ENCODE assay signal across 32 cellular contexts in the genomic region with DNA sequence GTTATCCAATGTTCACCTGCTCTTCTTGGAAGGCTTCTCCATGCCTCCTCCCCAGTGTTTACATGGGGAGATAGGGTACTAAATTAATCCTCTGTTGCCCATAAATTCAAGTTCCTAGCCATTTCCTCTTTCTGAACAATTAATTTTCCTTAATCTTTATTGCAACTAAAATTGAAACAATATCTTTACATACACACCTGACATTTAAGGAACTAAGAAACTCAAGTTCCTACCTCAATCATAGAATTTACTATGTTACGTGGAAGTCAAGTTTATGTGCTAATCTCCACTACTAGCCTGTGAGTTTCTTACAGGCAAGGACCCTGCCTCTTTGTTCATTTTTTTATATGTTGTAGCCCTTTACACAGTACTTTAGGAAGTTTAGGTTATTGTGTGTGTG. TPM values are rescaled to one million over a fixed set of nuclear protein-coding genes. Genes with fewer than 3 reads are reported as not detected.
DNase-seq lines count a peak whose midpoint lies in the region; ATAC-seq, FAIRE-seq and TF ChIP-seq lines count a peak whose summit lies in the region.
"Had no signal": no experiment of that assay in that cellular context is flagged by ENCODE, and none has a peak within 500 bp of the region (broad histone marks: within the 10 kb centered on the region; RNA-seq: fewer than 3 reads in every experiment).

No MANE protein-coding gene starts in this region.

- H3K23me2 ChIP-seq in H1 (ENCODE audit: low read depth, low read length) = no peaks in the 10 kb centered on the region; the same call in 1 of the 2 replicates

- H3K4me2 ChIP-seq in H1 (ENCODE audit: insufficient read depth in 1 of 2, low read depth in 2 of 2, low read length in 2 of 2) = no peak overlapping the region

- no peak overlapping the region for H4K91ac ChIP-seq in H1 (replicated peaks; ENCODE audit: insufficient read length, low read length)

- no peaks in the 10 kb centered on the region for H3K79me2 ChIP-seq in H1 (ENCODE audit: control insufficient read depth in 1 of 2, insufficient read depth in 2 of 2, low read length in 2 of 2)

- no peak overlapping the region for H3K27ac ChIP-seq in H1 (ENCODE audit: low read depth, low read length)
- H3K27ac ChIP-seq: heart right ventricle, left ventricle myocardium inferior, right lobe of liver, transverse colon had no signal

- POLR2A ChIA-PET in H1 (lab: Charles Lee; ENCODE audit: partially characterized antibody) = no interaction called here

- no peak overlapping the region for H2BK12ac ChIP-seq in H1 (ENCODE audit: low read depth, low read length)

- H4K5ac ChIP-seq in H1 (ENCODE audit: insufficient read length, low read depth, low read length) = no peak overlapping the region

- H2BK15ac ChIP-seq in H1 (ENCODE audit: low read length) = no peak overlapping the region

- DNase-seq in GM12892 (ENCODE audit: insufficient read length) = no peak
- no peak for DNase-seq in H1 (ENCODE audit: low read depth in 1 of 2, low spot score in 2 of 2)
- no peak for DNase-seq in stimulated activated naive B cell treated with anti-CD40 and anti-IgM and Interleukin-4, amounts not matched to agents 10 μg/mL and 1 μg/mL and 100 μg/mL, for 72 hours
- no peak for DNase-seq in putamen (ENCODE audit: low spot score)
- DNase-seq in Right ventricle myocardium superior = no peak
- DNase-seq: activated CD4-positive, alpha-beta T cell treated with anti-CD3 and anti-CD28 coated beads for 36 hours; activated CD8-positive, alpha-beta T cell treated with anti-CD3 and anti-CD28 coated beads, Interleukin-2, amount 10 ng/mL, durations not matched to agents 7 days and 5 days; amniotic stem cell; CD4-positive, alpha-beta memory T cell; DND-41; foreskin melanocyte; H7; heart right ventricle; left ventricle myocardium inferior; NCI-H1092 treated with DMSO at 0.1 percent for 48 hours; NCI-H187; NCI-H2171; NCI-H510A; right lobe of liver; stimulated activated CD4-positive, alpha-beta T cell treated with anti-CD3 and anti-CD28 coated beads, Interleukin-12 subunit alpha, Interleukin-12 subunit beta, amount 100 ng/mL, for 4 hours; stimulated activated CD4-positive, alpha-beta T cell treated with anti-CD3 and anti-CD28 coated beads, Interleukin-4, amount 100 ng/mL, for 24 hours; T-helper 17 cell; transverse colon had no signal

- no peak overlapping the region for H3K23ac ChIP-seq in H1 (ENCODE audit: insufficient read length)

- no peaks in the 10 kb centered on the region for H3K36me3 Mint-ChIP-seq in IgD-negative memory B cell
- no peaks in the 10 kb centered on the region for H3K36me3 Mint-ChIP-seq in stimulated activated naive B cell treated with anti-CD40 and anti-IgM and Interleukin-4, amounts not matched to agents 10 μg/mL and 1 μg/mL and 100 μg/mL, for 72 hours
- H3K36me3 Mint-ChIP-seq: activated naive CD4-positive, alpha-beta T cell treated with anti-CD3 and anti-CD28 coated beads, Interleukin-2, amount 50 U/mL, for 24 hours; CD4-positive, alpha-beta memory T cell; mesothelial cell of epicardium had no signal

- intact Hi-C loops in Right ventricle myocardium superior (cut with DNase I) = no loop called here

- H3K9me3 ChIP-seq in H1 (ENCODE audit: insufficient read depth in 2 of 2, low read depth in 1 of 2, low read length in 1 of 2) = no peaks in the 10 kb centered on the region
- H3K9me3 ChIP-seq: heart right ventricle, left ventricle myocardium inferior, right lobe of liver, transverse colon had no signal

- no peak overlapping the region for H4K8ac ChIP-seq in H1 (ENCODE audit: extremely low read depth, insufficient read depth, low read length)

- H3K9ac ChIP-seq in H1 (replicated peaks in 1 of 4; ENCODE audit: extremely low read depth in 1 of 4, low read depth in 3 of 4, low read length in 3 of 4) = no peak overlapping the region

- H2BK20ac ChIP-seq in H1 (ENCODE audit: low read length) = no peak overlapping the region

- no peak overlapping the region for H2AK5ac ChIP-seq in H1 (ENCODE audit: low read depth, low read length)

- no peak for TF ChIP-seq EP300 in H1 (IDR thresholded peaks at IDR 0.05; ENCODE audit: borderline replicate concordance in 1 of 2, low read depth in 2 of 2, low read length in 2 of 2)

- H3K4me1 Mint-ChIP-seq in IgD-negative memory B cell = peaks cover 43 to 46% (median 44%) of the 10 kb centered on the region in 3 donors
- H3K4me1 Mint-ChIP-seq in stimulated activated naive B cell treated with anti-CD40 and anti-IgM and Interleukin-4, amounts not matched to agents 10 μg/mL and 1 μg/mL and 100 μg/mL, for 72 hours = peaks cover 37 to 56% of the 10 kb centered on the region in 2 donors

- H3K79me1 ChIP-seq in H1 (ENCODE audit: low read depth, low read length) = no peaks in the 10 kb centered on the region

- peak; percentile 81 to 88 for ATAC-seq in stimulated activated naive B cell treated with anti-CD40 and anti-IgM and Interleukin-4, amounts not matched to agents 10 μg/mL and 1 μg/mL and 100 μg/mL, for 72 hours (replicated peaks)
- no peak for ATAC-seq in GM19023 (IDR thresholded peaks at IDR 0.05; ENCODE audit: unreplicated experiment)
- ATAC-seq in Right ventricle myocardium superior (ENCODE audit: poor library complexity) = no peak
- ATAC-seq: activated CD4-positive, alpha-beta T cell treated with anti-CD3 and anti-CD28 coated beads for 36 hours; activated CD8-positive, alpha-beta T cell treated with anti-CD3 and anti-CD28 coated beads, Interleukin-2, amount 10 ng/mL, durations not matched to agents 7 days and 5 days; heart right ventricle; T-helper 17 cell had no signal

- no peak overlapping the region for H2BK5ac ChIP-seq in H1 (ENCODE audit: low read depth, low read length)

- no peaks in the 10 kb centered on the region for H3K4me1 ChIP-seq in H1 (replicated peaks in 1 of 4; ENCODE audit: control insufficient read depth in 3 of 4, insufficient read depth in 4 of 4, low read length in 3 of 4)
- H3K4me1 ChIP-seq: right lobe of liver had no signal

- no peak overlapping the region for H2BK120ac ChIP-seq in H1 (replicated peaks; ENCODE audit: low read depth, low read length)

- H3K18ac ChIP-seq in H1 (ENCODE audit: extremely low read depth, low read length) = no peak overlapping the region

- H3K14ac ChIP-seq in H1 (ENCODE audit: insufficient read length) = no peak overlapping the region

- peak overlapping the region in 1 of 3 donors; percentile 41 for H3K27ac Mint-ChIP-seq in IgD-negative memory B cell
- no peak overlapping the region for H3K27ac Mint-ChIP-seq in stimulated activated naive B cell treated with anti-CD40 and anti-IgM and Interleukin-4, amounts not matched to agents 10 μg/mL and 1 μg/mL and 100 μg/mL, for 72 hours
- H3K27ac Mint-ChIP-seq: activated CD4-positive, alpha-beta T cell treated with anti-CD3 and anti-CD28 coated beads for 36 hours; activated CD8-positive, alpha-beta T cell treated with anti-CD3 and anti-CD28 coated beads, Interleukin-2, amount 10 ng/mL, durations not matched to agents 7 days and 5 days; activated naive CD4-positive, alpha-beta T cell treated with anti-CD3 and anti-CD28 coated beads, Interleukin-2, amount 50 U/mL, for 24 hours; activated T-helper 2 cell treated with anti-CD3 and anti-CD28 coated beads, Interferon-gamma antibody, Interleukin-2, Interleukin-4, amounts not matched to agents 10 μg/mL and 5 μg/mL and 100 μg/mL, durations not matched to agents 14 hours and 24 hours and 36 hours; mesothelial cell of epicardium; progenitor cell of endocrine pancreas had no signal

- 83% methylated on average over 1 of the region's 1 CpG; no CpG with 5 or more reads in 1 of the 2 experiments for WGBS in H1 (ENCODE audit: extremely low coverage in 1 of 2, insufficient coverage in 1 of 2, insufficient read length in 1 of 2, insufficient replicate concordance in 2 of 2, low coverage in 1 of 2, low lambda C conversion rate in 2 of 2, missing lambda C conversion rate in 1 of 2), 2 experiments

- TF ChIP-seq POLR2A in GM12892 (IDR thresholded peaks at IDR 0.05; ENCODE audit: low read depth, low read length) (no peak), H1 (IDR thresholded peaks at IDR 0.05; ENCODE audit: control extremely low read depth in 1 of 2, low read depth in 2 of 2, low read length in 2 of 2) (no peak)

- H3K4me3 Mint-ChIP-seq in IgD-negative memory B cell = peak overlapping the region in 3 of 4 donors; percentile 9 to 89 (median 13)
- peak overlapping the region in 1 of 2 donors; percentile 56 for H3K4me3 Mint-ChIP-seq in stimulated activated naive B cell treated with anti-CD40 and anti-IgM and Interleukin-4, amounts not matched to agents 10 μg/mL and 1 μg/mL and 100 μg/mL, for 72 hours
- H3K4me3 Mint-ChIP-seq: activated CD4-positive, alpha-beta T cell treated with anti-CD3 and anti-CD28 coated beads for 36 hours; activated CD8-positive, alpha-beta T cell treated with anti-CD3 and anti-CD28 coated beads, Interleukin-2, amount 10 ng/mL, durations not matched to agents 7 days and 5 days; activated naive CD4-positive, alpha-beta T cell treated with anti-CD3 and anti-CD28 coated beads, Interleukin-2, amount 50 U/mL, for 24 hours; CD4-positive, alpha-beta memory T cell; mesothelial cell of epicardium; T-helper 17 cell had no signal

- no peak overlapping the region for H3K4me3 ChIP-seq in H1 (ENCODE audit: extremely low read depth in 1 of 4, insufficient read depth in 2 of 4, low read depth in 3 of 4, low read length in 4 of 4)
- H3K4me3 ChIP-seq: heart right ventricle, left ventricle myocardium inferior, right lobe of liver, transverse colon had no signal

- FAIRE-seq in GM12892 (lab: Jason Lieb, UNC) (peak; percentile 21), H1 (lab: Jason Lieb, UNC) (no peak)
- FAIRE-seq: D721Med, GM18507, keratinocyte had no signal

- H4K20me1 ChIP-seq in H1 (replicated peaks in 1 of 2; ENCODE audit: control insufficient read depth in 1 of 2, insufficient read depth in 2 of 2, low read length in 2 of 2) = no peaks in the 10 kb centered on the region

- 0 out of 2 replicates have a peak overlapping the region, but pooled peaks have one; percentile 66 for H2AFZ ChIP-seq in H1 (ENCODE audit: low read length)

- no peak overlapping the region for H3K4ac ChIP-seq in H1 (replicated peaks; ENCODE audit: insufficient read length, low read depth, low read length)

- H3K36me3 ChIP-seq in H1 (ENCODE audit: control insufficient read depth in 2 of 4, insufficient read depth in 4 of 4, low read length in 3 of 4) = no peaks in the 10 kb centered on the region
- H3K36me3 ChIP-seq: heart right ventricle, left ventricle myocardium inferior, right lobe of liver, transverse colon had no signal

- no peaks in the 10 kb centered on the region for H3K9me3 Mint-ChIP-seq in IgD-negative memory B cell
- no peaks in the 10 kb centered on the region for H3K9me3 Mint-ChIP-seq in stimulated activated naive B cell treated with anti-CD40 and anti-IgM and Interleukin-4, amounts not matched to agents 10 μg/mL and 1 μg/mL and 100 μg/mL, for 72 hours
- H3K9me3 Mint-ChIP-seq: activated naive CD4-positive, alpha-beta T cell treated with anti-CD3 and anti-CD28 coated beads, Interleukin-2, amount 50 U/mL, for 24 hours; activated T-helper 2 cell treated with anti-CD3 and anti-CD28 coated beads, Interferon-gamma antibody, Interleukin-2, Interleukin-4, amounts not matched to agents 10 μg/mL and 5 μg/mL and 100 μg/mL, durations not matched to agents 14 hours and 24 hours and 36 hours; CD4-positive, alpha-beta memory T cell; mesothelial cell of epicardium had no signal

- H3K27me3 Mint-ChIP-seq in IgD-negative memory B cell = no peaks in the 10 kb centered on the region
- H3K27me3 Mint-ChIP-seq in stimulated activated naive B cell treated with anti-CD40 and anti-IgM and Interleukin-4, amounts not matched to agents 10 μg/mL and 1 μg/mL and 100 μg/mL, for 72 hours = no peaks in the 10 kb centered on the region

- H3K27me3 ChIP-seq in H1 (replicated peaks in 1 of 4; ENCODE audit: control insufficient read depth in 3 of 4, extremely low read depth in 1 of 4, insufficient read depth in 3 of 4, low read length in 3 of 4) = no peaks in the 10 kb centered on the region
- H3K27me3 ChIP-seq: heart right ventricle, right lobe of liver, transverse colon had no signal

- no peak overlapping the region for H3K56ac ChIP-seq in H1 (replicated peaks; ENCODE audit: insufficient read length, low read depth, low read length)

- no peak for TF ChIP-seq CTCF in H1 (IDR thresholded peaks at IDR 0.05; ENCODE audit: control extremely low read depth in 1 of 3, insufficient read depth in 1 of 3, low read depth in 1 of 3, low read length in 3 of 3)

- CTCF ChIA-PET in H1 (lab: Charles Lee; ENCODE audit: partially characterized antibody) = interaction anchor here (1.1 to 1.5 kb wide), 2 partner anchors 83 to 219 kb away, joined by 4 to 5 read pairs; no protein-coding TSS in a partner anchor

- no peak for TF ChIP-seq RAD21 in H1 (IDR thresholded peaks at IDR 0.05 in 1 of 2, conservative IDR thresholded peaks at IDR 0.05 in 1 of 2; ENCODE audit: low read depth in 2 of 2, low read length in 2 of 2)

RNA-seq across cellular contexts. Expression of a gene that starts 10.1 kb away (rescaled TPM):
- not detected for polyA plus RNA-seq in GM12892 (2012; ENCODE audit: missing spikeins)
- polyA plus RNA-seq in IgD-negative memory B cell (9.1 TPM), H1 (2011; rRNA removed) (0.77 and 0.78 TPM in 2 replicates)
- total RNA-seq in H1 (2021; fragmentation: NEBNext Ultra II Directional; extraction: Animal tissue kit (Norgen Biotek cat#: 25700)) = 0.54 and 0.65 TPM in 2 replicates
- polyA plus RNA-seq in H1 (2011; cell fraction: cytosol; rRNA removed) = 0.58 TPM
- polyA plus RNA-seq in H1 (2011; cell fraction: nucleus; rRNA removed) = 0.57 TPM
- polyA plus RNA-seq in H1 (2012, experiment 1 of 2) = 0.31 to 0.48 TPM (median 0.39 TPM) in 4 replicates
- 0.33 TPM for polyA plus RNA-seq in H1 (2012, experiment 2 of 2)
- 1.1 TPM for polyA plus RNA-seq in H1 (2013, experiment 1 of 2)
- polyA plus RNA-seq in H1 (2013, experiment 2 of 2) = 1.2 TPM
- polyA minus RNA-seq in H1 (2011; rRNA and poly(A)+ RNA removed) = 2.0 TPM in 2 replicates
- 1.2 TPM for polyA minus RNA-seq in H1 (2011; cell fraction: cytosol; rRNA and poly(A)+ RNA removed)
- polyA minus RNA-seq in H1 (2011; cell fraction: nucleus; rRNA and poly(A)+ RNA removed) = 4.8 TPM
- total RNA-seq in Right ventricle myocardium superior = 5.6 TPM

Comparison
In these comparisons a context has a peak if more than half of its experiments do, and no peak if none do; other contexts are left out.
1. ATAC-seq: peak in stimulated activated naive B cell treated with anti-CD40 and anti-IgM and Interleukin-4, amounts not matched to agents 10 μg/mL and 1 μg/mL and 100 μg/mL, for 72 hours (2 of 2); none in GM19023 (single experiment) and Right ventricle myocardium superior (single experiment).